Comparison of ENCODE assay signal across 8 cellular contexts in genomic region chr9:122159925-122160246, GRCh38. TPM values are rescaled to one million over a fixed set of nuclear protein-coding genes. Genes with fewer than 3 reads are reported as not detected.
DNase-seq lines count a peak whose midpoint lies in the region; ATAC-seq and TF ChIP-seq lines count a peak whose summit lies in the region.

No MANE protein-coding gene starts in this region.

- no peak overlapping the region for H2AFZ ChIP-seq in PC-9

- POLR2A ChIA-PET in PC-9 (lab: Charles Lee; ENCODE audit: unreplicated experiment) = interaction anchor here (0.7 kb wide), 1 partner anchor 152 kb away, joined by 3 read pairs; no protein-coding TSS in a partner anchor

- H3K9me2 ChIP-seq in PC-9 (ENCODE audit: insufficient read depth) = no peaks in the 10 kb centered on the region

- H3K4me1 ChIP-seq in PC-9 (replicated peaks; ENCODE audit: insufficient read depth) (peaks cover 12% of the 10 kb centered on the region; the same call in 1 of the 2 replicates), prostate gland (replicated peaks) (no peaks in the 10 kb centered on the region)

- H3F3A ChIP-seq in PC-9 (ENCODE audit: insufficient read depth, low read depth) = no peaks in the 10 kb centered on the region

- TF ChIP-seq CTCF in GM06990 (IDR thresholded peaks at IDR 0.05; ENCODE audit: insufficient read depth, low read length, poor library complexity, severe bottlenecking) = no peak
- no peak for TF ChIP-seq CTCF in PC-9 (conservative IDR thresholded peaks at IDR 0.05)
- TF ChIP-seq CTCF in prostate gland (IDR thresholded peaks at IDR 0.05) = no peak

- no TSS peak for BruUV-seq in PC-9 (replicated peaks; lab: Mats Ljungman, UMichigan)

- intact Hi-C loops in PC-9 (cut with micrococcal nuclease; ENCODE audit: unreplicated experiment) (loop anchor here (2.0 kb wide), 1 partner anchor 105 kb away; the partner anchor contains the start of genes MRRF and RBM18), prostate gland (cut with DNase I) (no loop called here)

- WGBS in prostate gland = 15% methylated on average over 6 of the region's 6 CpGs

- H3K79me2 ChIP-seq in PC-9 (ENCODE audit: low read depth) = peaks cover 34% of the 10 kb centered on the region

- H3K27ac ChIP-seq in PC-9 = no peak overlapping the region
- H3K27ac ChIP-seq in prostate gland = no peak overlapping the region

- H3K4me3 ChIP-seq in GM06990 (replicated peaks; ENCODE audit: low read depth, low read length) (peak overlapping the region; percentile 94; the same call in 1 of the 2 replicates), PC-9 (peak overlapping the region; percentile 90; the same call in 1 of the 2 replicates), prostate gland (peak overlapping the region; percentile 89 to 97)

- H3K27me3 ChIP-seq in GM06990 (replicated peaks; ENCODE audit: control insufficient read depth, insufficient read depth, low read length) = no peaks in the 10 kb centered on the region
- peaks cover 26% of the 10 kb centered on the region for H3K27me3 ChIP-seq in PC-9 (ENCODE audit: insufficient read depth, low read depth)
- H3K27me3 ChIP-seq in prostate gland (replicated peaks; ENCODE audit: insufficient read depth) = no peaks in the 10 kb centered on the region

- H4K20me1 ChIP-seq in PC-9 (ENCODE audit: insufficient read depth) = 0 out of 2 replicates have a peak, but pooled peaks cover 3% of the 10 kb centered on the region

- CTCF ChIA-PET in PC-9 (lab: Charles Lee) = no interaction called here

- TF ChIP-seq POLR2A in erythroblast (IDR thresholded peaks at IDR 0.05; ENCODE audit: low read length) = peak; percentile 4
- no peak for TF ChIP-seq POLR2A in prostate gland (IDR thresholded peaks at IDR 0.05)

- DNase-seq in GM06990 (ENCODE audit: extremely low read depth, insufficient read length) (no peak), PC-9 (no peak), erythroblast (lab: John Stamatoyannopoulos, UW) (no peak), prostate gland (ENCODE audit: low spot score) (no peak), GDM1 (lab: John Stamatoyannopoulos, UW) (no peak), NCI-H1417 (lab: John Stamatoyannopoulos, UW) (no peak), GM03348 (ENCODE audit: low spot score) (no peak)

- no peaks in the 10 kb centered on the region; the same call in 1 of the 2 replicates for H3K36me3 ChIP-seq in GM06990 (ENCODE audit: control insufficient read depth, insufficient read depth, low read length)
- H3K36me3 ChIP-seq in PC-9 (ENCODE audit: low read depth) = no peaks in the 10 kb centered on the region
- H3K36me3 ChIP-seq in prostate gland = no peaks in the 10 kb centered on the region

- H3K9me3 ChIP-seq in PC-9 (ENCODE audit: insufficient read depth, low read depth) (no peaks in the 10 kb centered on the region), prostate gland (no peaks in the 10 kb centered on the region)

- H3K4me2 ChIP-seq in PC-9 = peak overlapping the region; percentile 98

- ATAC-seq in HG02885 (IDR thresholded peaks at IDR 0.05; ENCODE audit: poor library complexity, unreplicated experiment) = no peak

RNA-seq across cellular contexts. Expression of gene MORN5, which starts 0.2 kb away (rescaled TPM):
- not detected in 2 replicates for total RNA-seq in PC-9 (2021)
- total RNA-seq in prostate gland = 1 to 10 TPM in 1 of 2 donors, not detected in 1; 2.1 TPM

RNA-seq across cellular contexts. Expression of gene NDUFA8, which starts 0.3 kb away (rescaled TPM):
- 73.4 and 84.6 TPM in 2 replicates for total RNA-seq in PC-9 (2021)
- 10 to 100 TPM; 60.7 to 69.6 TPM for total RNA-seq in prostate gland
